18 cellular contexts compared by ENCODE assay signal in the genomic region with DNA sequence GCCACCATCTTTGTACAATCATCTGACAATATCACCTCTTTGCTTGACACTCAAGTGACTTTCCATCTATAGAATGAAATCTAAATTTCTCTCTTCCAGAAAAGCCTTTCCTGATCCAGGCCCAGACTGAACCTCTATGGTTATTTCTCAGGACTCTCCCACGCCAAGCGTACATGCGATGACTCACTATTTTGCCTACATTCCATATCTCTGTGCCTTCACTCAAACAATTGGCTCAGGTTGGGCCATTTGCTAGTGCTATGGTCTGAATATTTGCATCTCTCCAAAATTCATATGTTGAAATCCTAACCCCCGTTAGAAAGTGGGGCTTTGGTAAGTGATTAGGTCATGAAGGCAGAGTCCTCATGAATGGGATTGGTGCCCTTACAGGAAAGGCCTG. TPM values are rescaled to one million over a fixed set of nuclear protein-coding genes. Genes with fewer than 3 reads are reported as not detected.
A peak's percentile ranks its signal among the peaks of the same experiment; 100 is the strongest.
DNase-seq lines count a peak whose midpoint lies in the region; ATAC-seq, FAIRE-seq and TF ChIP-seq lines count a peak whose summit lies in the region.
"Had no signal": no experiment of that assay in that cellular context is flagged by ENCODE, and none has a peak within 500 bp of the region (broad histone marks: within the 10 kb centered on the region; RNA-seq: fewer than 3 reads in every experiment).

No MANE protein-coding gene starts in this region.

- TF ChIP-seq POLR2A in endothelial cell of umbilical vein (IDR thresholded peaks at IDR 0.05; ENCODE audit: low read depth, low read length), result no peak
- TF ChIP-seq POLR2A in tibial nerve (IDR thresholded peaks at IDR 0.05), result no peak

- intact Hi-C loops in endothelial cell of umbilical vein (cut with micrococcal nuclease), result loop anchor here (2.0 kb wide), 1 partner anchor 72 kb away; no protein-coding TSS in a partner anchor
- intact Hi-C loops in activated CD4-positive, alpha-beta T cell treated with anti-CD3 and anti-CD28 coated beads for 36 hours (cut with DNase I, micrococcal nuclease), result no loop called here

- H3K4me3 ChIP-seq in GM23248 (no peak overlapping the region), RWPE2 (ENCODE audit: severe bottlenecking) (no peak overlapping the region), endothelial cell of umbilical vein (replicated peaks in 1 of 3; ENCODE audit: insufficient read depth in 1 of 3, low read depth in 1 of 3, low read length in 3 of 3) (no peak overlapping the region), osteoblast (ENCODE audit: insufficient read depth, low read length) (no peak overlapping the region), tibial nerve (no peak overlapping the region)
- H3K4me3 ChIP-seq: PC-9 had no signal

- no peaks in the 10 kb centered on the region for H3K9me3 ChIP-seq in GM23248 (ENCODE audit: low read depth)
- no peaks in the 10 kb centered on the region for H3K9me3 ChIP-seq in RWPE2 (ENCODE audit: severe bottlenecking)
- H3K9me3 ChIP-seq in endothelial cell of umbilical vein (replicated peaks; ENCODE audit: control insufficient read depth, insufficient read depth, low read length), result no peaks in the 10 kb centered on the region
- no peaks in the 10 kb centered on the region for H3K9me3 ChIP-seq in osteoblast (ENCODE audit: low read depth, low read length)
- H3K9me3 ChIP-seq in tibial nerve, result no peaks in the 10 kb centered on the region

- TF ChIP-seq EP300 in tibial nerve (IDR thresholded peaks at IDR 0.05), result no peak

- no peaks in the 10 kb centered on the region for H3K4me1 Mint-ChIP-seq in activated CD4-positive, alpha-beta T cell treated with anti-CD3 and anti-CD28 coated beads for 36 hours

- dilution Hi-C loops in endothelial cell of umbilical vein (cut with MboI; ENCODE audit: extremely low pct_ligation_motif_present, low sequenced_read_pairs), result loop anchor here (25.0 kb wide), 1 partner anchor 195 kb away; no protein-coding TSS in a partner anchor

- in situ Hi-C loops in GM23248 (cut with MboI), result no loop called here

- FAIRE-seq in endothelial cell of umbilical vein (lab: Jason Lieb, UNC), result no peak
- FAIRE-seq: GM19239 had no signal

- no peaks in the 10 kb centered on the region for H3K4me1 ChIP-seq in GM23248 (ENCODE audit: insufficient read depth)
- no peaks in the 10 kb centered on the region for H3K4me1 ChIP-seq in RWPE2 (ENCODE audit: insufficient read depth, poor library complexity, severe bottlenecking)
- peaks cover 3% of the 10 kb centered on the region for H3K4me1 ChIP-seq in endothelial cell of umbilical vein (ENCODE audit: control insufficient read depth, extremely low read depth, insufficient read depth, low read length)
- H3K4me1 ChIP-seq in osteoblast (ENCODE audit: insufficient read depth, low read length), result peaks cover 17% of the 10 kb centered on the region
- peaks cover 0 to 8% (median 2%) of the 10 kb centered on the region in 4 donors for H3K4me1 ChIP-seq in tibial nerve

- POLR2A ChIA-PET in endothelial cell of umbilical vein (lab: Charles Lee), result no interaction called here
- POLR2A ChIA-PET in activated CD4-positive, alpha-beta T cell treated with anti-CD3 and anti-CD28 coated beads for 36 hours (lab: Charles Lee), result no interaction called here

- CTCF ChIA-PET in endothelial cell of umbilical vein (lab: Charles Lee), result interaction anchor here (0.9 to 2.1 kb wide), 2 partner anchors 13 to 205 kb away, joined by 4 to 11 read pairs; no protein-coding TSS in a partner anchor
- CTCF ChIA-PET in activated CD4-positive, alpha-beta T cell treated with anti-CD3 and anti-CD28 coated beads for 36 hours (lab: Charles Lee), result no interaction called here

- no peaks in the 10 kb centered on the region for H3K27me3 ChIP-seq in GM23248 (replicated peaks; ENCODE audit: insufficient read depth)
- no peaks in the 10 kb centered on the region for H3K27me3 ChIP-seq in RWPE2 (ENCODE audit: insufficient read depth, poor library complexity, severe bottlenecking)
- H3K27me3 ChIP-seq in endothelial cell of umbilical vein (ENCODE audit: control insufficient read depth in 2 of 2, insufficient read depth in 2 of 2, low read length in 2 of 2), result no peaks in the 10 kb centered on the region
- H3K27me3 ChIP-seq in osteoblast (ENCODE audit: insufficient read depth, low read length), result no peaks in the 10 kb centered on the region
- no peaks in the 10 kb centered on the region for H3K27me3 ChIP-seq in tibial nerve

- H3K27ac ChIP-seq in GM23248 (0 out of 2 replicates have a peak overlapping the region, but pooled peaks have one; percentile 19), RWPE2 (ENCODE audit: poor library complexity, severe bottlenecking) (no peak overlapping the region), endothelial cell of umbilical vein (ENCODE audit: insufficient read depth, low read depth, low read length) (no peak overlapping the region), osteoblast (ENCODE audit: low read depth, low read length) (peak overlapping the region; percentile 80), tibial nerve (no peak overlapping the region)
- H3K27ac ChIP-seq: PC-9 had no signal

- H2AFZ ChIP-seq in GM23248 (no peak overlapping the region), endothelial cell of umbilical vein (ENCODE audit: low read depth, low read length) (no peak overlapping the region), osteoblast (ENCODE audit: low read length) (no peak overlapping the region)
- H2AFZ ChIP-seq: PC-9 had no signal

- peak; percentile 44; the same call in 1 of the 3 replicates for ATAC-seq in RWPE2 (ENCODE audit: low read depth)
- no peak for ATAC-seq in activated CD4-positive, alpha-beta T cell treated with anti-CD3 and anti-CD28 coated beads for 36 hours
- ATAC-seq in GM18861 (IDR thresholded peaks at IDR 0.05; ENCODE audit: unreplicated experiment), result no peak

- no peaks in the 10 kb centered on the region for H3K27me3 Mint-ChIP-seq in activated CD4-positive, alpha-beta T cell treated with anti-CD3 and anti-CD28 coated beads for 36 hours

- H3K36me3 Mint-ChIP-seq in activated CD4-positive, alpha-beta T cell treated with anti-CD3 and anti-CD28 coated beads for 36 hours (ENCODE audit: low read depth), result peaks cover 17% of the 10 kb centered on the region

- H3K9me2 ChIP-seq in GM23248 (ENCODE audit: insufficient read depth), result no peaks in the 10 kb centered on the region

- H3K9ac ChIP-seq in GM23248, result no peak overlapping the region
- no peak overlapping the region for H3K9ac ChIP-seq in endothelial cell of umbilical vein (replicated peaks; ENCODE audit: extremely low read depth, insufficient read depth, low read length)

- no peaks in the 10 kb centered on the region for H3K9me1 ChIP-seq in endothelial cell of umbilical vein (replicated peaks; ENCODE audit: control insufficient read depth, extremely low read depth, insufficient read depth, low read length)

- H4K20me1 ChIP-seq in GM23248 (ENCODE audit: insufficient read depth), result no peaks in the 10 kb centered on the region
- no peaks in the 10 kb centered on the region for H4K20me1 ChIP-seq in endothelial cell of umbilical vein (replicated peaks; ENCODE audit: control insufficient read depth, extremely low read depth, insufficient read depth, low read length)
- H4K20me1 ChIP-seq in osteoblast (ENCODE audit: insufficient read depth, low read length), result peaks cover 19% of the 10 kb centered on the region

- peaks cover 78% of the 10 kb centered on the region for H3K36me3 ChIP-seq in GM23248 (ENCODE audit: low read depth)
- H3K36me3 ChIP-seq in RWPE2 (ENCODE audit: low read depth), result peaks cover 100% of the 10 kb centered on the region
- H3K36me3 ChIP-seq in endothelial cell of umbilical vein (ENCODE audit: control insufficient read depth in 2 of 2, extremely low read depth in 1 of 2, insufficient read depth in 2 of 2, low read length in 2 of 2), result peaks cover 9 to 27% of the 10 kb centered on the region in 2 experiments
- peaks cover 72% of the 10 kb centered on the region for H3K36me3 ChIP-seq in osteoblast (ENCODE audit: insufficient read depth, low read length)
- H3K36me3 ChIP-seq in tibial nerve, result peaks cover 0 to 44% (median 0%) of the 10 kb centered on the region in 3 donors

- WGBS in GM23248 (ENCODE audit: low coverage in 1 of 2, low lambda C conversion rate in 2 of 2, missing lambda C conversion rate in 2 of 2), 2 experiments, result 98 to 99% methylated on average over 4 of the region's 4 CpGs
- WGBS in tibial nerve, 2 donors, result 93 to 97% methylated on average over 4 of the region's 4 CpGs

- H3K4me2 ChIP-seq in GM23248 (ENCODE audit: unreplicated experiment) (no peak overlapping the region), endothelial cell of umbilical vein (ENCODE audit: insufficient read depth, low read length) (no peak overlapping the region), osteoblast (ENCODE audit: insufficient read depth, low read length) (no peak overlapping the region)
- H3K4me2 ChIP-seq: PC-9 had no signal

- BruUV-seq in endothelial cell of umbilical vein (replicated peaks; lab: Mats Ljungman, UMichigan), result no TSS peak

- TF ChIP-seq CTCF in RWPE2 (IDR thresholded peaks at IDR 0.05; ENCODE audit: poor library complexity, severe bottlenecking) (no peak), endothelial cell of umbilical vein (IDR thresholded peaks at IDR 0.05; ENCODE audit: extremely low read depth in 1 of 2, insufficient read depth in 1 of 2, low read depth in 1 of 2, low read length in 2 of 2) (no peak), osteoblast (IDR thresholded peaks at IDR 0.05; ENCODE audit: extremely low read depth, low read depth, low read length) (no peak), tibial nerve (IDR thresholded peaks at IDR 0.05) (no peak)

- H3K27ac Mint-ChIP-seq in activated CD4-positive, alpha-beta T cell treated with anti-CD3 and anti-CD28 coated beads for 36 hours, result no peak overlapping the region

- H3K9me3 Mint-ChIP-seq in activated CD4-positive, alpha-beta T cell treated with anti-CD3 and anti-CD28 coated beads for 36 hours (ENCODE audit: low read depth), result no peaks in the 10 kb centered on the region

- DNase-seq in GM23248 (no peak), RWPE2 (ENCODE audit: low spot score) (no peak), endothelial cell of umbilical vein (ENCODE audit: low read depth, low spot score) (no peak), osteoblast (ENCODE audit: insufficient read length, low spot score, missing footprints) (no peak), SIG-M5 treated with dmso at 0.1 percent for 504 hours (lab: John Stamatoyannopoulos, UW; ENCODE audit: unreplicated experiment) (no peak), tibial nerve (ENCODE audit: low spot score in 2 of 2) (no peak)
- no peak for DNase-seq in activated CD4-positive, alpha-beta T cell treated with anti-CD3 and anti-CD28 coated beads for 36 hours
- DNase-seq: COR-L47, DMS153, HCEC 1CT, MV-4-11, NCI-H1417, NCI-H2081, NCI-H510A, NCI-H82 had no signal

- no peak overlapping the region for H3K4me3 Mint-ChIP-seq in activated CD4-positive, alpha-beta T cell treated with anti-CD3 and anti-CD28 coated beads for 36 hours

- peaks cover 41% of the 10 kb centered on the region for H3F3A ChIP-seq in GM23248 (ENCODE audit: insufficient read depth)

- peaks cover 9% of the 10 kb centered on the region for H3K79me2 ChIP-seq in GM23248 (ENCODE audit: insufficient read depth)
- no peaks in the 10 kb centered on the region for H3K79me2 ChIP-seq in endothelial cell of umbilical vein (ENCODE audit: control insufficient read depth, insufficient read depth, low read length)
- no peaks in the 10 kb centered on the region for H3K79me2 ChIP-seq in osteoblast (ENCODE audit: insufficient read depth, low read length)

RNA-seq across cellular contexts. Expression of a gene that starts 43.9 kb away (rescaled TPM):
- total RNA-seq in GM23248 (2014; rRNA removed; shearing (Covaris generic)), result not detected in 2 replicates
- polyA plus RNA-seq in GM23248 (2016; fragmentation: Nextera tagmentation; extraction: Ambion mirVana) (0.56 and 1.9 TPM in 2 replicates), endothelial cell of umbilical vein (11.3 and 13.2 TPM in 2 replicates)
- total RNA-seq in endothelial cell of umbilical vein (17.7 and 35.9 TPM in 2 replicates), osteoblast (2.2 and 2.7 TPM in 2 replicates), tibial nerve (10 to 100 TPM in 2 of 4 donors, 1 to 10 TPM in 2; 9.2 to 54.6 (median 10.1) TPM)
- 9.4 and 9.9 TPM in 2 replicates for polyA plus RNA-seq in endothelial cell of umbilical vein (2011; cell fraction: cytosol; rRNA removed)
- 44.5 and 49.7 TPM in 2 replicates for polyA plus RNA-seq in endothelial cell of umbilical vein (2011; cell fraction: nucleus; rRNA removed)
- 19.5 and 21.1 TPM in 2 replicates for polyA plus RNA-seq in endothelial cell of umbilical vein (2012)
- polyA minus RNA-seq in endothelial cell of umbilical vein, result 11.9 and 23.9 TPM in 2 replicates
- polyA minus RNA-seq in endothelial cell of umbilical vein (2011; cell fraction: cytosol; rRNA and poly(A)+ RNA removed), result not detected
- 35.4 and 40.4 TPM in 2 replicates for polyA minus RNA-seq in endothelial cell of umbilical vein (2011; cell fraction: nucleus; rRNA and poly(A)+ RNA removed)
- total RNA-seq in activated CD4-positive, alpha-beta T cell treated with anti-CD3 and anti-CD28 coated beads for 36 hours, result not detected

Comparison
In these comparisons a context has a peak if more than half of its experiments do, and no peak if none do; other contexts are left out.
1. H3K27ac ChIP-seq: peak in GM23248 (single experiment) and osteoblast (single experiment); none in RWPE2 (single experiment), endothelial cell of umbilical vein (single experiment) and tibial nerve (0 of 4).